ENCODE assay signal across 7 cellular contexts in genomic region chr10:130833596-130833995, GRCh38.
"Had no signal": no experiment of that assay in that cellular context is flagged by ENCODE, and none has a peak within 500 bp of the region (broad histone marks: within the 10 kb centered on the region; RNA-seq: fewer than 3 reads in every experiment).

No MANE protein-coding gene starts in this region.

- H3K4me3 Mint-ChIP-seq: IgD-negative memory B cell had no signal

- H3K9ac ChIP-seq: GM23248, KMS-11 had no signal

- H3K27ac ChIP-seq: GM23248, HL-60, KMS-11 had no signal

- H3K27ac Mint-ChIP-seq: IgD-negative memory B cell had no signal

- H3K4me2 ChIP-seq: KMS-11 had no signal

- H2AFZ ChIP-seq: GM23248 had no signal

- H3K36me3 Mint-ChIP-seq: IgD-negative memory B cell had no signal

- DNase-seq: GM23248, HCEC 1CT, KBM-7 had no signal

- H3K4me3 ChIP-seq: GM23248 had no signal

- ATAC-seq: HepG2 had no signal
